Comparison of ENCODE assay signal across 1 cellular context in genomic region chr5:68415177-68416085, GRCh38.
TF ChIP-seq lines count a peak whose summit lies in the region.

No MANE protein-coding gene starts in this region.

TF ChIP-seq in K562, 482 proteins besides CTCF, POLR2A, EP300 and RAD21 (continued from another document and continues in another):
- TF ChIP-seq HINFP (tag; conservative IDR thresholded peaks at IDR 0.05; ENCODE audit: low read depth): peak; percentile 27; the same call in 1 of the 2 replicates
- peak; percentile 77 for TF ChIP-seq CTBP1 (IDR thresholded peaks at IDR 0.05; ENCODE audit: borderline replicate concordance)
- TF ChIP-seq ZNF592 (IDR thresholded peaks at IDR 0.05): peak; percentile 85
- TF ChIP-seq RBM17 (IDR thresholded peaks at IDR 0.05; ENCODE audit: borderline replicate concordance, low read depth, low read length): no peak
- TF ChIP-seq SPI1 (IDR thresholded peaks at IDR 0.05; ENCODE audit: borderline replicate concordance, low read depth, low read length): peak; percentile 92
- 0 out of 2 replicates have a peak, but pooled peaks have one; percentile 37 for TF ChIP-seq ZNF395 (CRISPR knock-in tag; IDR thresholded peaks at IDR 0.05)
- TF ChIP-seq ZNF644 (tag; IDR thresholded peaks at IDR 0.05; ENCODE audit: low read depth): no peak
- peak; percentile 86 for TF ChIP-seq GABPA (tag; conservative IDR thresholded peaks at IDR 0.05; ENCODE audit: low read depth)
- TF ChIP-seq CBFA2T3 (IDR thresholded peaks at IDR 0.05): peak; percentile 55
- no peak for TF ChIP-seq ZNF449 (CRISPR knock-in tag; IDR thresholded peaks at IDR 0.05)
- no peak for TF ChIP-seq ZBTB33 (CRISPR knock-in tag; IDR thresholded peaks at IDR 0.05)
- no peak for TF ChIP-seq PBX2 (CRISPR knock-in tag; IDR thresholded peaks at IDR 0.05; ENCODE audit: low read depth)
- peak; percentile 94 for TF ChIP-seq PBX2 (tag; conservative IDR thresholded peaks at IDR 0.05; ENCODE audit: low read depth)
- TF ChIP-seq NR4A1 (CRISPR knock-in tag; IDR thresholded peaks at IDR 0.05): no peak
- TF ChIP-seq NR4A1 (tag; IDR thresholded peaks at IDR 0.05): peak; percentile 75
- TF ChIP-seq MAFF (IDR thresholded peaks at IDR 0.05; ENCODE audit: low read length): peak; percentile 38; the same call in 1 of the 2 replicates
- TF ChIP-seq RBM39 (optimal IDR thresholded peaks at IDR 0.05; ENCODE audit: low read depth, low read length): no peak
- TF ChIP-seq GMEB1 (CRISPR knock-in tag; IDR thresholded peaks at IDR 0.05): no peak
- TF ChIP-seq E2F6 (IDR thresholded peaks at IDR 0.05; ENCODE audit: borderline replicate concordance in 1 of 2, extremely low read depth in 1 of 2, insufficient read depth in 1 of 2, insufficient read length in 1 of 2, low read depth in 1 of 2, low read length in 1 of 2, poor library complexity in 1 of 2, severe bottlenecking in 1 of 2): peak; percentile 38 to 43
- TF ChIP-seq BACH1 (tag; IDR thresholded peaks at IDR 0.05): 0 out of 2 replicates have a peak, but pooled peaks have one; percentile 22
- peak; percentile 52; the same call in 1 of the 2 replicates for TF ChIP-seq SMARCA4 (IDR thresholded peaks at IDR 0.05)
- no peak for TF ChIP-seq SFPQ (IDR thresholded peaks at IDR 0.05; ENCODE audit: low read depth, low read length)
- TF ChIP-seq SMAD4 (CRISPR knock-in tag; conservative IDR thresholded peaks at IDR 0.05): 0 out of 2 replicates have a peak, but pooled peaks have one; percentile 39
- no peak for TF ChIP-seq MCM2 (IDR thresholded peaks at IDR 0.05; ENCODE audit: low read depth)
- TF ChIP-seq NR2C1 (IDR thresholded peaks at IDR 0.05): 0 out of 2 replicates have a peak, but pooled peaks have one; percentile 9
- no peak for TF ChIP-seq NR2C1 (tag; IDR thresholded peaks at IDR 0.05)
- TF ChIP-seq ZNF589 (CRISPR knock-in tag; IDR thresholded peaks at IDR 0.05; ENCODE audit: low read depth): peak; percentile 30; the same call in 1 of the 2 replicates
- peak; percentile 91 for TF ChIP-seq MEIS2 (IDR thresholded peaks at IDR 0.05; ENCODE audit: partially characterized antibody)
- peak; percentile 48; the same call in 1 of the 2 replicates for TF ChIP-seq JUND (IDR thresholded peaks at IDR 0.05; ENCODE audit: borderline replicate concordance, low read depth, low read length)
- TF ChIP-seq JUND (tag; IDR thresholded peaks at IDR 0.05; ENCODE audit: borderline replicate concordance, low read depth, low read length): peak; percentile 58; the same call in 2 of the 3 replicates
- no peak for TF ChIP-seq PHF21A (IDR thresholded peaks at IDR 0.05; ENCODE audit: borderline replicate concordance, low read depth)
- TF ChIP-seq TRIM25 (IDR thresholded peaks at IDR 0.05; ENCODE audit: borderline replicate concordance): no peak
- peak; percentile 52; the same call in 1 of the 2 replicates for TF ChIP-seq BHLHE40 (IDR thresholded peaks at IDR 0.05; ENCODE audit: low read length)
